Comparison of ENCODE assay signal across 19 cellular contexts in genomic region chr4:48801016-48801715, GRCh38. TPM values are rescaled to one million over a fixed set of nuclear protein-coding genes. Genes with fewer than 3 reads are reported as not detected.
DNase-seq lines count a peak whose midpoint lies in the region; ATAC-seq, FAIRE-seq and TF ChIP-seq lines count a peak whose summit lies in the region.
"Had no signal": no experiment of that assay in that cellular context is flagged by ENCODE, and none has a peak within 500 bp of the region (broad histone marks: within the 10 kb centered on the region; RNA-seq: fewer than 3 reads in every experiment).

No MANE protein-coding gene starts in this region.

- in situ Hi-C loops in GM12878 (cut with MboI): no loop called here

- H3K4me1 ChIP-seq in GM12878 (ENCODE audit: control insufficient read depth, insufficient read depth, low read length) (0 out of 2 replicates have a peak, but pooled peaks cover 3% of the 10 kb centered on the region), mesendoderm (ENCODE audit: control insufficient read depth, low read depth, low read length) (peaks cover 2% of the 10 kb centered on the region)

- H3K9ac ChIP-seq in GM12878 (ENCODE audit: control insufficient read depth, insufficient read depth, low read length) (no peak overlapping the region), mesendoderm (ENCODE audit: low read length) (no peak overlapping the region)
- H3K9ac ChIP-seq: KMS-11 had no signal

- no peak overlapping the region for H2AK5ac ChIP-seq in mesendoderm (ENCODE audit: low read length)

- peak in 1 of 3 experiments; percentile 2; a peak in 1 of 6 replicates for TF ChIP-seq CTCF in GM12878 (IDR thresholded peaks at IDR 0.05 in 2 of 3, conservative IDR thresholded peaks at IDR 0.05 in 1 of 3; ENCODE audit: control insufficient read depth in 2 of 3, extremely low read depth in 1 of 3, insufficient read depth in 1 of 3, low read depth in 3 of 3, low read length in 3 of 3)
- TF ChIP-seq CTCF in osteocyte (IDR thresholded peaks at IDR 0.05): no peak

- H2BK120ac ChIP-seq in mesendoderm (ENCODE audit: low read depth, low read length): no peak overlapping the region

- H3K4me3 ChIP-seq in GM12878: no peak overlapping the region
- H3K4me3 ChIP-seq in mesendoderm (ENCODE audit: low read length): no peak overlapping the region

- no peak overlapping the region for H3K4me3 Mint-ChIP-seq in osteocyte (ENCODE audit: unreplicated experiment)
- H3K4me3 Mint-ChIP-seq: CD14-positive monocyte had no signal

- FAIRE-seq in GM12878 (lab: Jason Lieb, UNC): no peak
- FAIRE-seq: A204.1, GM18507 had no signal

- H3K9me3 Mint-ChIP-seq in osteocyte (ENCODE audit: unreplicated experiment): no peaks in the 10 kb centered on the region

- CTCF ChIA-PET in GM12878 (lab: Yijun Ruan, JAX): interaction anchor here (1.1 kb wide), 1 partner anchor 13 kb away, joined by 5 read pairs; no protein-coding TSS in a partner anchor

- intact Hi-C loops in GM12878 (cut with micrococcal nuclease; ENCODE audit: unreplicated experiment): no loop called here

- no TSS peak for BruUV-seq in GM12878 (replicated peaks; lab: Mats Ljungman, UMichigan)

- no peak for TF ChIP-seq POLR2A in GM12878 (IDR thresholded peaks at IDR 0.05; ENCODE audit: low read depth, low read length)

- WGBS in GM12878 (ENCODE audit: insufficient coverage, insufficient replicate concordance, low lambda C conversion rate, missing lambda C conversion rate): 81% methylated on average over 3 of the region's 3 CpGs
- no CpG with 5 or more reads among the region's 3 CpGs for WGBS in mesendoderm (ENCODE audit: extremely low coverage, insufficient coverage, low lambda C conversion rate)

- H3K36me3 Mint-ChIP-seq in osteocyte (ENCODE audit: unreplicated experiment): no peaks in the 10 kb centered on the region
- H3K36me3 Mint-ChIP-seq: CD14-positive monocyte had no signal

- DNase-seq in NCI-H82 (lab: John Stamatoyannopoulos, UW) (peak; percentile 24), NCI-H82 treated with DMSO at 0.1 percent for 48 hours (lab: John Stamatoyannopoulos, UW; ENCODE audit: unreplicated experiment) (no peak), NCI-H510A (lab: John Stamatoyannopoulos, UW) (peak; percentile 15), GM12878 (ENCODE audit: low read depth, low spot score) (no peak), osteocyte (ENCODE audit: extremely low spot score, unreplicated experiment) (no peak), mesendoderm (no peak)
- no peak for DNase-seq in activated CD4-positive, alpha-beta T cell treated with anti-CD3 and anti-CD28 coated beads for 4 hours
- DNase-seq: COR-L47, DMS153, H7, MM.1S, NCI-H2029, NCI-H526, Right ventricle myocardium superior had no signal

- no peak overlapping the region for H2BK5ac ChIP-seq in mesendoderm (ENCODE audit: low read length)

- H3K23ac ChIP-seq in mesendoderm (ENCODE audit: low read length): no peak overlapping the region

- SMC1A ChIA-PET in GM12878 (lab: Charles Lee; ENCODE audit: uncharacterized antibody, unreplicated experiment): interaction anchor here (0.5 to 1.3 kb wide), 7 partner anchors 10 to 100 kb away, joined by 3 to 5 read pairs (median 3); partner anchors contain the start of gene FRYL

- no peaks in the 10 kb centered on the region for H3K79me2 ChIP-seq in GM12878 (ENCODE audit: control insufficient read depth, insufficient read depth, low read length)
- no peaks in the 10 kb centered on the region for H3K79me2 ChIP-seq in mesendoderm (ENCODE audit: control insufficient read depth, insufficient read depth, low read length)

- H3K27me3 Mint-ChIP-seq in osteocyte (ENCODE audit: unreplicated experiment): no peaks in the 10 kb centered on the region

- ATAC-seq in GM12878: peak; percentile 51; the same call in 2 of the 3 replicates
- ATAC-seq in GM18502 (IDR thresholded peaks at IDR 0.05; ENCODE audit: poor library complexity, unreplicated experiment): no peak

- H2AFZ ChIP-seq in GM12878 (ENCODE audit: control insufficient read depth, low read depth, low read length): no peak overlapping the region

- TF ChIP-seq RAD21 in GM12878 (IDR thresholded peaks at IDR 0.05; ENCODE audit: insufficient read depth, low read depth, low read length): no peak; the same call in 1 of the 2 replicates

- H3K27ac ChIP-seq in GM12878 (ENCODE audit: control insufficient read depth, insufficient read depth): no peak overlapping the region
- H3K27ac ChIP-seq in mesendoderm (ENCODE audit: low read depth, low read length): no peak overlapping the region
- H3K27ac ChIP-seq: KMS-11 had no signal

- H3K27ac Mint-ChIP-seq in osteocyte (ENCODE audit: unreplicated experiment): peak overlapping the region; percentile 75
- H3K27ac Mint-ChIP-seq: CD14-positive monocyte had no signal

- no peaks in the 10 kb centered on the region for H3K36me3 ChIP-seq in GM12878 (ENCODE audit: control insufficient read depth in 2 of 2, insufficient read depth in 2 of 2, low read length in 1 of 2)
- H3K36me3 ChIP-seq in mesendoderm (ENCODE audit: control insufficient read depth, insufficient read depth, low read length): no peaks in the 10 kb centered on the region

- H3K4me2 ChIP-seq in GM12878 (ENCODE audit: control insufficient read depth, insufficient read depth): no peak overlapping the region
- H3K4me2 ChIP-seq in mesendoderm (ENCODE audit: low read length): no peak overlapping the region
- H3K4me2 ChIP-seq: KMS-11 had no signal

- H3K56ac ChIP-seq in mesendoderm (ENCODE audit: low read length): no peak overlapping the region

- POLR2A ChIA-PET in GM12878 (lab: Charles Lee): no interaction called here

- H3K4me1 Mint-ChIP-seq in osteocyte (ENCODE audit: unreplicated experiment): peaks cover 26% of the 10 kb centered on the region

- no peak overlapping the region for H3K18ac ChIP-seq in mesendoderm (ENCODE audit: low read length)

- no peak overlapping the region for H3K4ac ChIP-seq in mesendoderm (ENCODE audit: low read depth, low read length)

- H3K9me3 ChIP-seq in GM12878 (replicated peaks; ENCODE audit: control insufficient read depth, insufficient read depth, low read length): no peaks in the 10 kb centered on the region

- no peak overlapping the region for H2BK15ac ChIP-seq in mesendoderm (replicated peaks; ENCODE audit: low read depth)

- RAD21 ChIA-PET in GM12878 (lab: Charles Lee; ENCODE audit: unreplicated experiment): interaction anchor here (0.7 kb wide), 1 partner anchor 133 kb away, joined by 3 read pairs; no protein-coding TSS in a partner anchor

- no peak overlapping the region for H4K5ac ChIP-seq in mesendoderm (ENCODE audit: low read length)

- H3K27me3 ChIP-seq in GM12878 (replicated peaks in 1 of 2; ENCODE audit: control insufficient read depth in 2 of 2, insufficient read depth in 2 of 2, low read length in 1 of 2): no peaks in the 10 kb centered on the region
- no peaks in the 10 kb centered on the region for H3K27me3 ChIP-seq in mesendoderm (ENCODE audit: insufficient read depth, low read length, poor library complexity)

- H4K20me1 ChIP-seq in GM12878 (ENCODE audit: control insufficient read depth, insufficient read depth): no peaks in the 10 kb centered on the region

- H4K8ac ChIP-seq in mesendoderm (ENCODE audit: low read depth, low read length): no peak overlapping the region

- H3K79me1 ChIP-seq in mesendoderm (ENCODE audit: low read length): no peaks in the 10 kb centered on the region

- TF ChIP-seq EP300 in GM12878 (IDR thresholded peaks at IDR 0.05; ENCODE audit: borderline replicate concordance in 1 of 2, control insufficient read depth in 1 of 2, low read depth in 2 of 2, low read length in 2 of 2): no peak

TF ChIP-seq in GM12878, 131 proteins besides CTCF, POLR2A, EP300 and RAD21 (continues in another document):
- TF ChIP-seq NFYA (IDR thresholded peaks at IDR 0.05; ENCODE audit: borderline replicate concordance, low read depth, low read length): no peak

RNA-seq across cellular contexts. Expression of gene FRYL, which starts 21.1 kb away (rescaled TPM):
- total RNA-seq in GM12878 (2013; cell fraction: nucleolus; rRNA removed): 290 and 300 TPM in 2 replicates
- 44.3 and 54.1 TPM in 2 replicates for total RNA-seq in GM12878 (2014; rRNA removed)
- total RNA-seq in GM12878 (2014; rRNA removed; fragmentation: Illumina TruSeq; extraction: Trizol): 50.6 and 53.6 TPM in 2 replicates
- total RNA-seq in GM12878 (2021): 40.9 and 48.4 TPM in 2 replicates
- 9.6 TPM for polyA plus RNA-seq in GM12878 (2011; ENCODE audit: low read depth)
- 42.5 and 57.4 TPM in 2 replicates for polyA plus RNA-seq in GM12878 (2011; rRNA removed)
- polyA plus RNA-seq in GM12878 (2011; cell fraction: cytosol; rRNA removed): 15.4 and 21.6 TPM in 2 replicates
- polyA plus RNA-seq in GM12878 (2011; cell fraction: nucleus; rRNA removed): 51.3 and 52.6 TPM in 2 replicates
- 14.6 and 20.4 TPM in 2 replicates for polyA plus RNA-seq in GM12878 (2012)
- 27.0 and 31.0 TPM in 2 replicates for polyA plus RNA-seq in GM12878 (2014; fragmentation: Illumina TruSeq; extraction: Trizol)
- 10 to 100 TPM; 10.3 to 12.6 TPM for polyA plus RNA-seq in GM12878 (2014; fragmentation: Nextera tagmentation; extraction: Ambion mirVana)
- 23.0 and 23.8 TPM in 2 replicates for polyA plus RNA-seq in GM12878 (2014; rRNA removed)
- polyA plus RNA-seq in GM12878 (2016; fragmentation: Nextera tagmentation; extraction: Ambion mirVana): 10 to 100 TPM; 28.4 to 29.0 TPM
- polyA minus RNA-seq in GM12878 (2011; rRNA and poly(A)+ RNA removed): 128 and 172 TPM in 2 replicates
- 36.4 and 41.7 TPM in 2 replicates for polyA minus RNA-seq in GM12878 (2011; cell fraction: cytosol; rRNA and poly(A)+ RNA removed)
- 164 and 223 TPM in 2 replicates for polyA minus RNA-seq in GM12878 (2011; cell fraction: nucleus; rRNA and poly(A)+ RNA removed)
- total RNA-seq in osteocyte: 54.8 and 61.9 TPM in 2 replicates
- polyA plus RNA-seq in mesendoderm (2013, experiment 1 of 2): 8.4 TPM
- 7.8 TPM for polyA plus RNA-seq in mesendoderm (2013, experiment 2 of 2)

RNA-seq across cellular contexts. Expression of gene OCIAD1, which starts 29.7 kb away (rescaled TPM):
- 201 and 206 TPM in 2 replicates for total RNA-seq in GM12878 (2013; cell fraction: nucleolus; rRNA removed)
- total RNA-seq in GM12878 (2014; rRNA removed) (89.6 and 104 TPM in 2 replicates), GM12878 (2014; rRNA removed; fragmentation: Illumina TruSeq; extraction: Trizol) (107 and 109 TPM in 2 replicates), GM12878 (2021) (89.1 and 90.6 TPM in 2 replicates), osteocyte (146 and 165 TPM in 2 replicates)
- 108 TPM for polyA plus RNA-seq in GM12878 (2011; ENCODE audit: low read depth)
- polyA plus RNA-seq in GM12878 (2011; rRNA removed) (178 and 255 TPM in 2 replicates), GM12878 (2014; fragmentation: Illumina TruSeq; extraction: Trizol) (196 and 261 TPM in 2 replicates), GM12878 (2014; fragmentation: Nextera tagmentation; extraction: Ambion mirVana) (100 to 1,000 TPM; 131 to 141 TPM), GM12878 (2014; rRNA removed) (93.4 and 108 TPM in 2 replicates), GM12878 (2016; fragmentation: Nextera tagmentation; extraction: Ambion mirVana) (100 to 1,000 TPM; 146 to 148 TPM)
- 84.6 and 88.1 TPM in 2 replicates for polyA plus RNA-seq in GM12878 (2011; cell fraction: cytosol; rRNA removed)
- polyA plus RNA-seq in GM12878 (2011; cell fraction: nucleus; rRNA removed): 76.2 and 80.2 TPM in 2 replicates
- 99.9 and 107 TPM in 2 replicates for polyA plus RNA-seq in GM12878 (2012)
- 53.7 and 65.8 TPM in 2 replicates for polyA minus RNA-seq in GM12878 (2011; rRNA and poly(A)+ RNA removed)
- 35.5 and 40.1 TPM in 2 replicates for polyA minus RNA-seq in GM12878 (2011; cell fraction: cytosol; rRNA and poly(A)+ RNA removed)
- polyA minus RNA-seq in GM12878 (2011; cell fraction: nucleus; rRNA and poly(A)+ RNA removed): 64.0 and 117 TPM in 2 replicates
- 192 TPM for polyA plus RNA-seq in mesendoderm (2013, experiment 1 of 2)
- polyA plus RNA-seq in mesendoderm (2013, experiment 2 of 2): 194 TPM

Comparison
In these comparisons a context has a peak if more than half of its experiments do, and no peak if none do; other contexts are left out.
1. DNase-seq: peak in NCI-H82 (single experiment) and NCI-H510A (single experiment); none in NCI-H82 treated with DMSO at 0.1 percent for 48 hours (single experiment), GM12878 (single experiment), osteocyte (single experiment), mesendoderm (single experiment) and activated CD4-positive, alpha-beta T cell treated with anti-CD3 and anti-CD28 coated beads for 4 hours (0 of 2).